ENCODE assay signal across 17 cellular contexts in genomic region chr16:85203462-85203813, GRCh38.
DNase-seq lines count a peak whose midpoint lies in the region; ATAC-seq and TF ChIP-seq lines count a peak whose summit lies in the region.
"Had no signal": no experiment of that assay in that cellular context is flagged by ENCODE, and none has a peak within 500 bp of the region (broad histone marks: within the 10 kb centered on the region; RNA-seq: fewer than 3 reads in every experiment).

No MANE protein-coding gene starts in this region.

- peak overlapping the region; percentile 91 for H3K14ac ChIP-seq in neuronal stem cell (ENCODE audit: low read length)

- no peak for DNase-seq in heart left ventricle
- DNase-seq in Right ventricle myocardium superior, result no peak
- DNase-seq in coronary artery (ENCODE audit: low spot score), result no peak
- DNase-seq in neuronal stem cell (ENCODE audit: low spot score), result no peak
- no peak for DNase-seq in upper lobe of left lung
- DNase-seq in DMS 273 treated with DMSO at 0.1 percent for 48 hours (lab: John Stamatoyannopoulos, UW), result no peak
- DNase-seq: activated CD4-positive, alpha-beta T cell treated with anti-CD3 and anti-CD28 coated beads, Interleukin-2, amount 50 U/mL, for 1 hour; activated naive CD4-positive, alpha-beta T cell treated with anti-CD3 and anti-CD28 coated beads, Interleukin-2, amount 10 ng/mL, durations not matched to agents 7 days and 5 days; activated T-cell treated with anti-CD3 and anti-CD28 coated beads for 4 hours; DND-41; effector CD4-positive, alpha-beta T cell; NCI-H1436 treated with DMSO at 0.1 percent for 48 hours; NCI-H774; stimulated activated CD4-positive, alpha-beta T cell treated with anti-CD3 and anti-CD28 coated beads, Interleukin-4, amount 100 ng/mL, for 24 hours had no signal

- ATAC-seq in heart left ventricle, result no peak
- no peak for ATAC-seq in Right ventricle myocardium superior (ENCODE audit: poor library complexity)
- no peak for ATAC-seq in upper lobe of left lung (ENCODE audit: low FRiP score in 2 of 2)
- no peak for ATAC-seq in GM18502 (IDR thresholded peaks at IDR 0.05; ENCODE audit: poor library complexity, unreplicated experiment)
- ATAC-seq in HG02938 (IDR thresholded peaks at IDR 0.05; ENCODE audit: unreplicated experiment), result no peak

- peak overlapping the region; percentile 90 for H2BK5ac ChIP-seq in neuronal stem cell (ENCODE audit: low read length)

- H3K23ac ChIP-seq in neuronal stem cell (ENCODE audit: low read depth, low read length, poor library complexity), result peak overlapping the region; percentile 37

- peaks cover 14 to 75% (median 41%) of the 10 kb centered on the region in 12 donors for H3K4me1 ChIP-seq in heart left ventricle
- peaks cover 37 to 48% of the 10 kb centered on the region in 2 donors for H3K4me1 ChIP-seq in neuronal stem cell (ENCODE audit: control insufficient read depth in 2 of 2, insufficient read depth in 1 of 2, low read depth in 1 of 2, low read length in 2 of 2)
- peaks cover 25 to 37% (median 31%) of the 10 kb centered on the region in 4 donors for H3K4me1 ChIP-seq in upper lobe of left lung

- H3K9me3 ChIP-seq in heart left ventricle, result no peaks in the 10 kb centered on the region
- H3K9me3 ChIP-seq in neuronal stem cell (replicated peaks in 1 of 2; ENCODE audit: control insufficient read depth in 2 of 2, insufficient read depth in 1 of 2, low read depth in 1 of 2, low read length in 2 of 2), result no peaks in the 10 kb centered on the region
- no peaks in the 10 kb centered on the region for H3K9me3 ChIP-seq in upper lobe of left lung
- H3K9me3 ChIP-seq: A549 had no signal

- H3K18ac ChIP-seq in neuronal stem cell (ENCODE audit: low read length), result peak overlapping the region; percentile 96

- TF ChIP-seq POLR2A in heart left ventricle (IDR thresholded peaks at IDR 0.05) (no peak), upper lobe of left lung (IDR thresholded peaks at IDR 0.05) (no peak)

- H2AK5ac ChIP-seq in neuronal stem cell (ENCODE audit: low read depth, low read length), result peak overlapping the region; percentile 98

- H4K8ac ChIP-seq in neuronal stem cell (ENCODE audit: low read depth, low read length), result no peak overlapping the region

- no peaks in the 10 kb centered on the region for H3K79me1 ChIP-seq in neuronal stem cell (ENCODE audit: low read depth, low read length)

- H2BK120ac ChIP-seq in neuronal stem cell (ENCODE audit: low read depth, low read length), result peak overlapping the region; percentile 68

- H3K36me3 ChIP-seq in heart left ventricle (no peaks in the 10 kb centered on the region), neuronal stem cell (replicated peaks in 1 of 2; ENCODE audit: control insufficient read depth in 2 of 2, insufficient read depth in 2 of 2, low read length in 2 of 2) (no peaks in the 10 kb centered on the region), upper lobe of left lung (no peaks in the 10 kb centered on the region)

- H4K91ac ChIP-seq in neuronal stem cell (ENCODE audit: low read depth, low read length, poor library complexity), result peak overlapping the region; percentile 93

- intact Hi-C loops in heart left ventricle (cut with DNase I), result no loop called here
- intact Hi-C loops in Right ventricle myocardium superior (cut with DNase I), result no loop called here

- H2BK12ac ChIP-seq in neuronal stem cell (ENCODE audit: low read length), result peak overlapping the region; percentile 93

- H3K4me2 ChIP-seq in neuronal stem cell (ENCODE audit: insufficient read depth, low read length, poor library complexity, severe bottlenecking), result no peak overlapping the region
- H3K4me2 ChIP-seq: A549 had no signal

- H3K9ac ChIP-seq in neuronal stem cell (ENCODE audit: low read depth, low read length, poor library complexity), result peak overlapping the region; percentile 82

- no peak for TF ChIP-seq CTCF in heart left ventricle (IDR thresholded peaks at IDR 0.05)
- TF ChIP-seq CTCF in coronary artery (IDR thresholded peaks at IDR 0.05), result no peak
- no peak for TF ChIP-seq CTCF in upper lobe of left lung (IDR thresholded peaks at IDR 0.05)

- no peak for TF ChIP-seq EP300 in upper lobe of left lung (IDR thresholded peaks at IDR 0.05)

- peak overlapping the region; percentile 91 for H2BK15ac ChIP-seq in neuronal stem cell (ENCODE audit: low read length)

- H3K27ac ChIP-seq in heart left ventricle (peak overlapping the region in 8 of 12 donors; percentile 4 to 95 (median 85)), coronary artery (peak overlapping the region; percentile 61 to 80), neuronal stem cell (replicated peaks; ENCODE audit: low read length) (no peak overlapping the region), upper lobe of left lung (peak overlapping the region in 3 of 4 donors; percentile 9 to 76 (median 75))

- no peak overlapping the region for H3K4me3 ChIP-seq in heart left ventricle
- H3K4me3 ChIP-seq in coronary artery, result no peak overlapping the region
- H3K4me3 ChIP-seq in neuronal stem cell (ENCODE audit: low read length in 2 of 2), result no peak overlapping the region
- H3K4me3 ChIP-seq in upper lobe of left lung, result no peak overlapping the region
- H3K4me3 ChIP-seq: A549 had no signal

- H3K27me3 ChIP-seq in heart left ventricle (no peaks in the 10 kb centered on the region), neuronal stem cell (ENCODE audit: control insufficient read depth in 3 of 3, insufficient read depth in 3 of 3, low read depth in 1 of 3, low read length in 3 of 3) (no peaks in the 10 kb centered on the region), upper lobe of left lung (no peaks in the 10 kb centered on the region)

- no peak overlapping the region for H2AFZ ChIP-seq in neuronal stem cell (ENCODE audit: low read length)

- 85 to 97% (median 95%) methylated on average over 5 of the region's 5 CpGs for WGBS in heart left ventricle, 4 donors
- WGBS in neuronal stem cell (ENCODE audit: extremely low coverage in 2 of 2, insufficient read length in 2 of 2, insufficient replicate concordance in 1 of 2), 2 donors, result no CpG with 5 or more reads among the region's 5 CpGs
- WGBS in upper lobe of left lung, 2 donors, result 83 to 90% methylated on average over 2 to 5 of the region's 5 CpGs

- H3K4ac ChIP-seq in neuronal stem cell (ENCODE audit: low read length), result peak overlapping the region; percentile 96
